11 cellular contexts compared by ENCODE assay signal in the genomic region with DNA sequence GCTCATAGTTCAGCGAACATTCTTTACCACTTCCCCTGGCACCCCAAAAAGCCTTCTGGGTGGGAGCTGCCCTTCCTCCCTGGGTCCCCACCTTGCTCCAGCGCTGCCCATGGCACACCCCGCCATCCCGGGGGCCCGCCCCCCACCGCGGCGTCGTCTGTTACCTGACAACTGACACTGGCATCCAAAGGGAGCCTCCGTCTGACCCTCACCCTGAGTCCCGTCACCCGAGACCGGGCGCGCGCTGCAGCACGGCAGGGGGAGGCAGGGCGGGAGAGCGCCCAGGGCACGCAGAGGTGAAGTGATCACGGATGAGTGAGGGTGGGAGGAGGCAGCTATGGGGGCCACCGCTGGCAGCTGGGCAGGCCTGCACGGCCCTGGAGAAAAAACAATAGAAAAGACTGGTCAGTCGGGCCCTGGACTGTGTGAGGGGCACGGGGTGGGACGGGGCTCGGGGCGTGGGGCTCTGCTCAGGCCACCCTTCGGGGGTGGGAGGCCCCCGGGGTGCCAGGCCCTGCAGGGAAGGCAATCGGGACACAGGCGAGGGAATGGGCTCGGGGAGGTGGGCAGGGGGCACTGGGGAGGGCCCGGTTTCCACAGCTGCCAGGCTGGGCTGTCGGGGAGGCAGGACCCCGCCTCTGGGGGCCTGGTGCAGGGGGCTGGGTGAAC. TPM values are rescaled to one million over a fixed set of nuclear protein-coding genes. Genes with fewer than 3 reads are reported as not detected.
A peak's percentile ranks its signal among the peaks of the same experiment; 100 is the strongest.
DNase-seq lines count a peak whose midpoint lies in the region; ATAC-seq and TF ChIP-seq lines count a peak whose summit lies in the region.
"Had no signal": no experiment of that assay in that cellular context is flagged by ENCODE, and none has a peak within 500 bp of the region (broad histone marks: within the 10 kb centered on the region; RNA-seq: fewer than 3 reads in every experiment).

No MANE protein-coding gene starts in this region.

- H3K36me3 ChIP-seq in SK-N-MC (ENCODE audit: insufficient read depth, low read length) (peaks cover 99% of the 10 kb centered on the region), esophagus squamous epithelium (no peaks in the 10 kb centered on the region)

- H3K4me3 ChIP-seq in SK-N-MC, result no peak overlapping the region
- H3K4me3 ChIP-seq in esophagus squamous epithelium, result peak overlapping the region in 3 of 4 donors; percentile 1 to 22 (median 20)

- no peak for TF ChIP-seq CTCF in esophagus squamous epithelium (IDR thresholded peaks at IDR 0.05)

- no peak for TF ChIP-seq POLR2A in esophagus squamous epithelium (IDR thresholded peaks at IDR 0.05)

- no peak for ATAC-seq in activated CD4-positive, CD25-positive, alpha-beta regulatory T cell treated with anti-CD3 and anti-CD28 coated beads, Interleukin-2, amount 50 U/mL, for 24 hours
- no peak for ATAC-seq in GM21825 (IDR thresholded peaks at IDR 0.05; ENCODE audit: unreplicated experiment)

- H3K9ac ChIP-seq in SK-N-MC (ENCODE audit: insufficient read length), result no peak overlapping the region

- H3K27ac ChIP-seq in SK-N-MC (peak overlapping the region; percentile 76), esophagus squamous epithelium (peak overlapping the region; percentile 45 to 73 (median 68))

- intact Hi-C loops in esophagus squamous epithelium (cut with DNase I), result no loop called here

- peak; percentile 34 for DNase-seq in activated CD4-positive, CD25-positive, alpha-beta regulatory T cell treated with anti-CD3 and anti-CD28 coated beads, Interleukin-2, amount 50 U/mL, for 72 hours
- DNase-seq in SK-N-MC (ENCODE audit: low read depth, low spot score) (no peak), esophagus squamous epithelium (lab: John Stamatoyannopoulos, UW) (no peak), retina (peak; percentile 55), SHP77 treated with DMSO at 0.1 percent for 48 hours (lab: John Stamatoyannopoulos, UW) (no peak), superior temporal gyrus (ENCODE audit: extremely low spot score) (no peak)
- DNase-seq: hypothalamus, IMR-90, NCI-H1694 treated with DMSO at 0.1 percent for 48 hours had no signal

- peaks cover 9 to 50% (median 26%) of the 10 kb centered on the region in 3 donors for H3K4me1 ChIP-seq in esophagus squamous epithelium

- 28 to 40% methylated on average over 9 of the region's 36 CpGs for WGBS in esophagus squamous epithelium, 2 donors

- H3K9me3 ChIP-seq in SK-N-MC (ENCODE audit: low read depth, low read length) (no peaks in the 10 kb centered on the region), esophagus squamous epithelium (no peaks in the 10 kb centered on the region)

- peaks cover 0 to 24% (median 0%) of the 10 kb centered on the region in 4 donors for H3K27me3 ChIP-seq in esophagus squamous epithelium

RNA-seq across cellular contexts. Expression of a gene that starts 40.7 kb away (rescaled TPM):
- 10 to 100 TPM; 10.1 to 19.3 (median 12.9) TPM for total RNA-seq in esophagus squamous epithelium

Comparison
In these comparisons a context has a peak if more than half of its experiments do, and no peak if none do; other contexts are left out.
1. DNase-seq: peak in activated CD4-positive, CD25-positive, alpha-beta regulatory T cell treated with anti-CD3 and anti-CD28 coated beads, Interleukin-2, amount 50 U/mL, for 72 hours (single experiment) and retina (single experiment); none in SK-N-MC (single experiment), esophagus squamous epithelium (single experiment), SHP77 treated with DMSO at 0.1 percent for 48 hours (single experiment) and superior temporal gyrus (single experiment).